8 cellular contexts compared by ENCODE assay signal in genomic region chr17:58219007-58219788, GRCh38. TPM values are rescaled to one million over a fixed set of nuclear protein-coding genes. Genes with fewer than 3 reads are reported as not detected.
DNase-seq lines count a peak whose midpoint lies in the region; ATAC-seq and TF ChIP-seq lines count a peak whose summit lies in the region.

TSS of gene MKS1 (minus strand) at chr17:58219255. CDS start at chr17:58219230, 25 bp downstream.

- peak within 1 kb of the TSS; percentile 94 to 97 for H3K4me3 Mint-ChIP-seq in H9
- peak within 1 kb of the TSS; percentile 91 to 92 for H3K4me3 Mint-ChIP-seq in stimulated activated naive CD8-positive, alpha-beta T cell treated with anti-CD3 and anti-CD28 coated beads, Interleukin-15, amount 100 ng/mL, for 72 hours

- no peak within 1 kb of the TSS for H3K27ac ChIP-seq in H9 (ENCODE audit: insufficient read length, low read depth, low read length)
- H3K27ac ChIP-seq in neural cell (ENCODE audit: low read length), result peak within 1 kb of the TSS; percentile 76

- DNase-seq in GDM1 (lab: John Stamatoyannopoulos, UW) (peak; percentile 95), H9 (peak; percentile 99), M059J (ENCODE audit: low read depth) (peak; percentile 87), SHP77 (lab: John Stamatoyannopoulos, UW) (peak; percentile 90 to 91), fibroblast of the conjunctiva (ENCODE audit: low read depth) (peak; percentile 87)
- peak; percentile 93 for DNase-seq in activated effector memory CD4-positive, alpha-beta T cell treated with Interleukin-2 at 50 U/mL for 16 hours
- peak; percentile 96 to 97 for DNase-seq in stimulated activated naive CD8-positive, alpha-beta T cell treated with anti-CD3 and anti-CD28 coated beads, Interleukin-15, amount 100 ng/mL, for 72 hours

- no peaks in the 10 kb centered on the region for H4K20me1 ChIP-seq in H9 (ENCODE audit: control insufficient read depth, insufficient read depth, insufficient read length)
- H4K20me1 ChIP-seq in neural cell (ENCODE audit: insufficient read depth), result no peaks in the 10 kb centered on the region

- peak within 1 kb of the TSS; percentile 81 for H4K5ac ChIP-seq in H9 (ENCODE audit: insufficient read length, low read depth, low read length)

- H3K79me1 ChIP-seq in H9 (ENCODE audit: insufficient read depth, low read depth, low read length, poor library complexity, severe bottlenecking), result no peaks in the 10 kb centered on the region

- no peaks in the 10 kb centered on the region for H3K36me3 ChIP-seq in neural cell (ENCODE audit: insufficient read depth, low read length)

- peak; percentile 99 for ATAC-seq in stimulated activated naive CD8-positive, alpha-beta T cell treated with anti-CD3 and anti-CD28 coated beads, Interleukin-15, amount 100 ng/mL, for 72 hours

- no peak within 1 kb of the TSS for H4K91ac ChIP-seq in H9 (ENCODE audit: insufficient read length, low read depth, low read length)

- no CpG with 5 or more reads among the region's 56 CpGs for WGBS in H9 (ENCODE audit: extremely low coverage, insufficient read length, low lambda C conversion rate)

- H2BK20ac ChIP-seq in H9 (ENCODE audit: low read depth, low read length, poor library complexity, severe bottlenecking), result no peak within 1 kb of the TSS

- no peak within 1 kb of the TSS for H2BK5ac ChIP-seq in H9 (ENCODE audit: insufficient read length, low read length)

- H2BK120ac ChIP-seq in H9 (ENCODE audit: low read depth, low read length, poor library complexity, severe bottlenecking), result no peak within 1 kb of the TSS

- no peaks in the 10 kb centered on the region; a peak in 2 of 5 replicates for H3K9me3 Mint-ChIP-seq in H9
- H3K9me3 Mint-ChIP-seq in stimulated activated naive CD8-positive, alpha-beta T cell treated with anti-CD3 and anti-CD28 coated beads, Interleukin-15, amount 100 ng/mL, for 72 hours, result no peaks in the 10 kb centered on the region

- peak; percentile 67 for TF ChIP-seq CTCF in H9 (conservative IDR thresholded peaks at IDR 0.05)
- peak; percentile 93 for TF ChIP-seq CTCF in neural cell (IDR thresholded peaks at IDR 0.05; ENCODE audit: poor library complexity, severe bottlenecking)

- H3K14ac ChIP-seq in H9 (ENCODE audit: insufficient read depth, low read length), result peak within 1 kb of the TSS; percentile 56

- H2BK15ac ChIP-seq in H9 (ENCODE audit: low read depth, low read length), result no peak within 1 kb of the TSS; the same call in 1 of the 2 replicates

- peak within 1 kb of the TSS; percentile 72 for H3K4me3 ChIP-seq in neural cell (ENCODE audit: low read length)

- H2BK12ac ChIP-seq in H9 (ENCODE audit: insufficient read length, low read depth, low read length), result no peak within 1 kb of the TSS

- peaks cover 12% of the 10 kb centered on the region; the same call in 1 of the 2 replicates for H3K27me3 Mint-ChIP-seq in H9 (ENCODE audit: low read depth)
- no peaks in the 10 kb centered on the region for H3K27me3 Mint-ChIP-seq in stimulated activated naive CD8-positive, alpha-beta T cell treated with anti-CD3 and anti-CD28 coated beads, Interleukin-15, amount 100 ng/mL, for 72 hours

- H3K9me3 ChIP-seq in H9 (ENCODE audit: control insufficient read depth, low read depth, low read length) (no peaks in the 10 kb centered on the region), neural cell (ENCODE audit: low read length) (no peaks in the 10 kb centered on the region)

- no peak within 1 kb of the TSS for H2AFZ ChIP-seq in H9 (ENCODE audit: low read length)
- peak within 1 kb of the TSS; percentile 84 for H2AFZ ChIP-seq in neural cell (ENCODE audit: low read depth, low read length)

- no peaks in the 10 kb centered on the region for H3K79me2 ChIP-seq in H9 (ENCODE audit: insufficient read depth, low read length)
- H3K79me2 ChIP-seq in neural cell (replicated peaks; ENCODE audit: insufficient read depth, low read length), result no peaks in the 10 kb centered on the region

- TF ChIP-seq RAD21 in neural cell (conservative IDR thresholded peaks at IDR 0.05), result peak; percentile 59

- H3K23ac ChIP-seq in H9 (ENCODE audit: insufficient read length, low read depth, low read length), result no peak within 1 kb of the TSS

- peak within 1 kb of the TSS; percentile 26 for H4K8ac ChIP-seq in H9 (replicated peaks; ENCODE audit: insufficient read length, low read depth, low read length)

- H3T11ph ChIP-seq in H9 (ENCODE audit: low read length), result no peak within 1 kb of the TSS

- no peak within 1 kb of the TSS for H2AK5ac ChIP-seq in H9 (ENCODE audit: insufficient read length, low read length)

- no peak within 1 kb of the TSS for H3K4ac ChIP-seq in H9 (ENCODE audit: low read depth, low read length)

- H3K4me1 ChIP-seq in H9 (ENCODE audit: insufficient read depth, low read length), result no peaks in the 10 kb centered on the region

- H3K9me2 ChIP-seq in neural cell (ENCODE audit: insufficient read depth, low read length), result no peaks in the 10 kb centered on the region

- peak; percentile 64 for TF ChIP-seq EP300 in neural cell (conservative IDR thresholded peaks at IDR 0.05; ENCODE audit: poor library complexity, severe bottlenecking)

- H3K23me2 ChIP-seq in H9 (ENCODE audit: insufficient read length, low read depth, low read length, poor library complexity, severe bottlenecking), result peaks cover 7% of the 10 kb centered on the region

- H3K4me2 ChIP-seq in H9 (ENCODE audit: insufficient read depth, insufficient read length, low read length) (peak within 1 kb of the TSS; percentile 94), neural cell (ENCODE audit: low read length) (peak within 1 kb of the TSS; percentile 97)

- H3K27me3 ChIP-seq in H9 (ENCODE audit: insufficient read depth, low read length) (no peaks in the 10 kb centered on the region), neural cell (ENCODE audit: insufficient read depth, low read depth, low read length) (no peaks in the 10 kb centered on the region)

- H3K9ac ChIP-seq in H9 (ENCODE audit: extremely low read depth, insufficient read length, low read length), result peak within 1 kb of the TSS; percentile 47
- H3K9ac ChIP-seq in neural cell (ENCODE audit: low read length), result peak within 1 kb of the TSS; percentile 78

- H3K56ac ChIP-seq in H9 (ENCODE audit: insufficient read length, low read depth, low read length), result peak within 1 kb of the TSS; percentile 26

- no peaks in the 10 kb centered on the region for H3F3A ChIP-seq in neural cell (ENCODE audit: insufficient read depth, low read length, poor library complexity, severe bottlenecking)

- H3K36me3 Mint-ChIP-seq in H9 (ENCODE audit: insufficient read depth in 1 of 3, low read depth in 3 of 3), result peaks cover 0 to 16% (median 11%) of the 10 kb centered on the region in 3 experiments; a peak in 4 of 7 replicates

- peak within 1 kb of the TSS; percentile 38 for H3K18ac ChIP-seq in H9 (ENCODE audit: insufficient read length, low read depth, low read length)

- peak within 1 kb of the TSS; percentile 90 to 92 (median 90) for H3K27ac Mint-ChIP-seq in H9
- peak within 1 kb of the TSS; percentile 95 to 97 for H3K27ac Mint-ChIP-seq in stimulated activated naive CD8-positive, alpha-beta T cell treated with anti-CD3 and anti-CD28 coated beads, Interleukin-15, amount 100 ng/mL, for 72 hours

- H3K4me1 Mint-ChIP-seq in H9, result peaks cover 9 to 13% of the 10 kb centered on the region in 2 experiments
- H3K4me1 Mint-ChIP-seq in stimulated activated naive CD8-positive, alpha-beta T cell treated with anti-CD3 and anti-CD28 coated beads, Interleukin-15, amount 100 ng/mL, for 72 hours, result peaks cover 29% of the 10 kb centered on the region

TF ChIP-seq in neural cell, 6 proteins besides CTCF, POLR2A, EP300 and RAD21:
- TF ChIP-seq TAF1 (IDR thresholded peaks at IDR 0.05; ENCODE audit: low read depth), result peak; percentile 88
- no peak for TF ChIP-seq EZH2 (IDR thresholded peaks at IDR 0.05; ENCODE audit: borderline replicate concordance, insufficient read depth, low read length, poor library complexity, severe bottlenecking)
- TF ChIP-seq POLR2AphosphoS5 (IDR thresholded peaks at IDR 0.05), result peak; percentile 94
- TF ChIP-seq SMC3 (conservative IDR thresholded peaks at IDR 0.05; ENCODE audit: poor library complexity), result peak; percentile 59
- TF ChIP-seq REST (IDR thresholded peaks at IDR 0.05; ENCODE audit: borderline replicate concordance), result peak; percentile 81
- TF ChIP-seq MXI1 (conservative IDR thresholded peaks at IDR 0.05; ENCODE audit: poor library complexity, severe bottlenecking), result peak; percentile 90

RNA-seq across cellular contexts. Expression of gene MKS1, which starts in this region (rescaled TPM):
- total RNA-seq in H9 (2021), result 21.3 and 24.8 TPM in 2 replicates
- total RNA-seq in M059J (2014; rRNA removed; shearing (Covaris generic)), result 8.1 and 13.8 TPM in 2 replicates
- polyA plus RNA-seq in neural cell, result 32.9 and 42.1 TPM in 2 replicates
- 28.7 and 35.1 TPM in 2 replicates for polyA minus RNA-seq in neural cell
